ENCODE assay signal across 10 cellular contexts in the genomic region with DNA sequence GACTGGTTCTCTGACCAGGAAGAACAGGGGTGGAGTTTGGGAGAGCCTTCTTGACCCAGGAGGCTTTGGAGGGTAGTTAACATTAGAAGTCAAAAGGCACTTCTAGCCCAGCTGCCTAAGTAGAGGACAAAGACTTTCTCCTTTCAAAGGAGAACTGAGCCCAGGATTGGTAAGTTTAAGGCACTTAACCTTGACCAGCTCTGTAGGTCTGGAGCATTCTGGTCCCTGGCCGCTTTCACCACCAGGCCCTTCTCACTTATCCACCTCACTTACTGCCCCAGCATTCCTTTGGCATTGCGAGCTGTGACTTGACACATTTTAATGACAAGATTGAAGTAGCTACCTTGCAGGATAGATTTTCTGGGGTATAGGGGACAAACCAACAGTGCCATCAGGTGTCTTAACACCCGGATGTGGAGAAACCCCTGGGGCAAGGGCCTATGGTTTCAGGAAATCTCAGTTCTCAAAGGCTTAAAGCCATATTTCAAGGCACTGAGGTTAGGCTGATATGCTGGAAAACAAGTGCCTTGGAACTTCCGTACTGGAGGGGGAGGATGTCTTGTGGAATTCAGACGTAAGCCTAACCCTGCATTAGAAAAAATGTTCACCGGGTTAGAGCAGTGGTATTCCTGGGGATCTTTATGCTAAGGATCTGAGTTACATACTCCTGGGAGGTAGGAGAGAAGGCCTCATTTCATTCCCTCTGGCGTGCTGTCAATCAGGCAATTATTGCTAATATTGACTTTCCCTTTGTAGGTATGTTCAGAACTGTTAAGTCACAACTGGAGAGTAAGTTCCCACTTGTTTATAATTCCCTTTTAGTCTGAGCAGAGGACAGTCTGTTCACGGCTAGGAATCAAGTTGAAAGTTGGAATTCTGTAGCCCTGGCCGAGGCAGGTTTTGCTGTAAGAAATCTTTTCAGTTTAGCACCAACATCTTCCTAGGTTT. TPM values are rescaled to one million over a fixed set of nuclear protein-coding genes. Genes with fewer than 3 reads are reported as not detected.
DNase-seq lines count a peak whose midpoint lies in the region; ATAC-seq and TF ChIP-seq lines count a peak whose summit lies in the region.
"Had no signal": no experiment of that assay in that cellular context is flagged by ENCODE, and none has a peak within 500 bp of the region (broad histone marks: within the 10 kb centered on the region; RNA-seq: fewer than 3 reads in every experiment).

No MANE protein-coding gene starts in this region.

- CTCF ChIA-PET in activated CD4-positive, alpha-beta T cell treated with anti-CD3 and anti-CD28 coated beads, Interleukin-2, amount 10 ng/mL, durations not matched to agents 7 days and 5 days (lab: Charles Lee): interaction anchor here (0.6 to 4.2 kb wide), 2 partner anchors 13 kb away, joined by 3 to 21 read pairs; a partner anchor contains a TSS

- no peaks in the 10 kb centered on the region for H3K9me3 Mint-ChIP-seq in activated CD4-positive, alpha-beta T cell treated with anti-CD3 and anti-CD28 coated beads, Interleukin-2, amount 10 ng/mL, durations not matched to agents 7 days and 5 days
- H3K9me3 Mint-ChIP-seq: activated naive CD8-positive, alpha-beta T cell treated with anti-CD3 and anti-CD28 coated beads, Interleukin-2, amount 10 ng/mL, durations not matched to agents 7 days and 5 days had no signal

- WGBS in esophagus muscularis mucosa: 71% methylated on average over 9 of the region's 9 CpGs

- ATAC-seq in T-helper 17 cell: no peak

- no peaks in the 10 kb centered on the region for H3K27me3 ChIP-seq in esophagus muscularis mucosa

- H3K4me1 Mint-ChIP-seq in T-helper 17 cell: peaks cover 32% of the 10 kb centered on the region
- H3K4me1 Mint-ChIP-seq in activated CD4-positive, alpha-beta T cell treated with anti-CD3 and anti-CD28 coated beads, Interleukin-2, amount 10 ng/mL, durations not matched to agents 7 days and 5 days: peaks cover 29% of the 10 kb centered on the region

- peaks cover 0 to 37% (median 16%) of the 10 kb centered on the region in 4 donors for H3K36me3 ChIP-seq in esophagus muscularis mucosa

- TF ChIP-seq POLR2A in esophagus muscularis mucosa (IDR thresholded peaks at IDR 0.05; ENCODE audit: low read depth): no peak

- H3K4me3 Mint-ChIP-seq in T-helper 17 cell: no peak overlapping the region
- H3K4me3 Mint-ChIP-seq in activated CD4-positive, alpha-beta T cell treated with anti-CD3 and anti-CD28 coated beads, Interleukin-2, amount 10 ng/mL, durations not matched to agents 7 days and 5 days: no peak overlapping the region
- H3K4me3 Mint-ChIP-seq: activated naive CD8-positive, alpha-beta T cell treated with anti-CD3 and anti-CD28 coated beads, Interleukin-2, amount 10 ng/mL, durations not matched to agents 7 days and 5 days had no signal

- peak overlapping the region; percentile 67 for H3K27ac Mint-ChIP-seq in T-helper 17 cell
- H3K27ac Mint-ChIP-seq in activated CD4-positive, alpha-beta T cell treated with anti-CD3 and anti-CD28 coated beads, Interleukin-2, amount 10 ng/mL, durations not matched to agents 7 days and 5 days: no peak overlapping the region
- H3K27ac Mint-ChIP-seq: activated naive CD8-positive, alpha-beta T cell treated with anti-CD3 and anti-CD28 coated beads, Interleukin-2, amount 10 ng/mL, durations not matched to agents 7 days and 5 days had no signal

- TF ChIP-seq CTCF in esophagus muscularis mucosa (IDR thresholded peaks at IDR 0.05) (no peak), retinal pigment epithelial cell (conservative IDR thresholded peaks at IDR 0.05; ENCODE audit: low read depth, low read length) (no peak)

- H3K36me3 Mint-ChIP-seq in T-helper 17 cell (ENCODE audit: low read depth): peaks cover 2% of the 10 kb centered on the region
- H3K36me3 Mint-ChIP-seq in activated CD4-positive, alpha-beta T cell treated with anti-CD3 and anti-CD28 coated beads, Interleukin-2, amount 10 ng/mL, durations not matched to agents 7 days and 5 days (ENCODE audit: low read depth): peaks cover 25% of the 10 kb centered on the region

- no peak for TF ChIP-seq EP300 in esophagus muscularis mucosa (IDR thresholded peaks at IDR 0.05)

- intact Hi-C loops in esophagus muscularis mucosa (cut with DNase I): no loop called here

- POLR2A ChIA-PET in activated CD4-positive, alpha-beta T cell treated with anti-CD3 and anti-CD28 coated beads, Interleukin-2, amount 10 ng/mL, durations not matched to agents 7 days and 5 days (lab: Charles Lee): no interaction called here

- no peaks in the 10 kb centered on the region for H3K9me3 ChIP-seq in T-helper 17 cell (ENCODE audit: control insufficient read depth, low read length, poor library complexity, severe bottlenecking)
- H3K9me3 ChIP-seq in esophagus muscularis mucosa: no peaks in the 10 kb centered on the region

- peak overlapping the region; percentile 46 to 95 (median 70) for H3K27ac ChIP-seq in esophagus muscularis mucosa (replicated peaks in 1 of 4)

- H3K27me3 Mint-ChIP-seq in T-helper 17 cell: no peaks in the 10 kb centered on the region
- peaks cover 2% of the 10 kb centered on the region for H3K27me3 Mint-ChIP-seq in activated CD4-positive, alpha-beta T cell treated with anti-CD3 and anti-CD28 coated beads, Interleukin-2, amount 10 ng/mL, durations not matched to agents 7 days and 5 days
- H3K27me3 Mint-ChIP-seq: activated naive CD8-positive, alpha-beta T cell treated with anti-CD3 and anti-CD28 coated beads, Interleukin-2, amount 10 ng/mL, durations not matched to agents 7 days and 5 days had no signal

- no peak overlapping the region for H3K4me3 ChIP-seq in esophagus muscularis mucosa
- no peak overlapping the region for H3K4me3 ChIP-seq in retinal pigment epithelial cell (ENCODE audit: low read length)
- H3K4me3 ChIP-seq: skin epidermis had no signal

- DNase-seq in T-helper 17 cell (no peak), esophagus muscularis mucosa (ENCODE audit: extremely low spot score) (no peak), retinal pigment epithelial cell (ENCODE audit: low read depth) (peak; percentile 64), SIG-M5 (lab: John Stamatoyannopoulos, UW) (no peak), RKO (ENCODE audit: low spot score) (no peak)
- no peak for DNase-seq in activated CD4-positive, alpha-beta T cell treated with anti-CD3 and anti-CD28 coated beads, Interleukin-2, amount 10 ng/mL, durations not matched to agents 7 days and 5 days
- DNase-seq: activated naive CD8-positive, alpha-beta T cell treated with anti-CD3 and anti-CD28 coated beads, Interleukin-2, amount 10 ng/mL, durations not matched to agents 7 days and 5 days; NCI-H1694 treated with DMSO at 0.1 percent for 48 hours; NK-92 treated with Interleukin-12 subunit alpha and Interleukin-12 subunit beta, amount 100 ng/mL, for 24 hours had no signal

- peaks cover 51 to 88% (median 82%) of the 10 kb centered on the region in 4 donors for H3K4me1 ChIP-seq in esophagus muscularis mucosa

RNA-seq across cellular contexts. Expression of a gene that starts 4.3 kb away (rescaled TPM):
- total RNA-seq in T-helper 17 cell (10 to 100 TPM; 31.2 to 37.3 TPM), esophagus muscularis mucosa (10 to 100 TPM in 3 of 4 donors, 1 to 10 TPM in 1; 9.1 to 25.7 (median 16.7) TPM)
- 10 to 100 TPM; 46.1 to 55.3 TPM for total RNA-seq in activated CD4-positive, alpha-beta T cell treated with anti-CD3 and anti-CD28 coated beads, Interleukin-2, amount 10 ng/mL, durations not matched to agents 7 days and 5 days

RNA-seq across cellular contexts. Expression of a gene that starts 5.0 kb away (rescaled TPM):
- total RNA-seq in T-helper 17 cell: 1 to 10 TPM; 6.4 to 7.7 TPM
- 10 to 100 TPM; 22.9 to 36.7 (median 27.5) TPM for total RNA-seq in esophagus muscularis mucosa
- total RNA-seq in activated CD4-positive, alpha-beta T cell treated with anti-CD3 and anti-CD28 coated beads, Interleukin-2, amount 10 ng/mL, durations not matched to agents 7 days and 5 days: 1 to 10 TPM; 1.5 to 1.7 TPM

RNA-seq across cellular contexts. Expression of a gene that starts 8.4 kb away (rescaled TPM):
- total RNA-seq in T-helper 17 cell (10 to 100 TPM; 46.4 to 54.8 TPM), esophagus muscularis mucosa (10 to 100 TPM; 50.2 to 62.7 (median 60.6) TPM)
- total RNA-seq in activated CD4-positive, alpha-beta T cell treated with anti-CD3 and anti-CD28 coated beads, Interleukin-2, amount 10 ng/mL, durations not matched to agents 7 days and 5 days: 10 to 100 TPM; 71.9 to 77.0 TPM

RNA-seq across cellular contexts. Expression of a gene that starts 12.0 kb away (rescaled TPM):
- total RNA-seq in T-helper 17 cell (10 to 100 TPM; 42.8 to 43.3 TPM), esophagus muscularis mucosa (100 to 1,000 TPM; 133 to 142 (median 138) TPM)
- 100 to 1,000 TPM in 1 of 2 experiments, 10 to 100 TPM in 1; 89.7 to 106 TPM for total RNA-seq in activated CD4-positive, alpha-beta T cell treated with anti-CD3 and anti-CD28 coated beads, Interleukin-2, amount 10 ng/mL, durations not matched to agents 7 days and 5 days

RNA-seq across cellular contexts. Expression of a gene that starts 23.3 kb away (rescaled TPM):
- total RNA-seq in T-helper 17 cell (10 to 100 TPM; 38.2 to 39.5 TPM), esophagus muscularis mucosa (10 to 100 TPM; 35.6 to 50.7 (median 42.0) TPM)
- total RNA-seq in activated CD4-positive, alpha-beta T cell treated with anti-CD3 and anti-CD28 coated beads, Interleukin-2, amount 10 ng/mL, durations not matched to agents 7 days and 5 days: 10 to 100 TPM; 61.5 to 67.4 TPM
